28 cellular contexts compared by ENCODE assay signal in genomic region chr20:42565106-42565990, GRCh38.
"Had no signal": no experiment of that assay in that cellular context is flagged by ENCODE, and none has a peak within 500 bp of the region (broad histone marks: within the 10 kb centered on the region; RNA-seq: fewer than 3 reads in every experiment).

No MANE protein-coding gene starts in this region.

- H3K9ac ChIP-seq: KMS-11 had no signal

- DNase-seq: activated CD4-positive, alpha-beta T cell treated with anti-CD3 and anti-CD28 coated beads, Interleukin-2, amount 10 ng/mL, durations not matched to agents 24 days and 14 days; activated CD4-positive, alpha-beta T cell treated with anti-CD3 and anti-CD28 coated beads, Interleukin-2, amount 50 U/mL, for 4 hours; activated CD8-positive, alpha-beta T cell treated with anti-CD3 and anti-CD28 coated beads for 36 hours; activated gamma-delta T cell; activated naive CD4-positive, alpha-beta T cell treated with Interleukin-2 at 50 U/mL for 16 hours; activated naive CD8-positive, alpha-beta T cell treated with anti-CD3 and anti-CD28 coated beads, Interleukin-2, amount 10 ng/mL, durations not matched to agents 7 days and 5 days; activated T-cell treated with anti-CD3 and anti-CD28 coated beads, Interleukin-2, amount 50 U/mL, for 24 hours; amygdala; MM.1S; MV-4-11; NCI-H1092; NCI-H187 treated with DMSO at 0.1 percent for 48 hours; NCI-H2081; NCI-H2171 treated with DMSO at 0.1 percent for 48 hours; NCI-H2227 treated with DMSO at 0.1 percent for 48 hours; NCI-H446; NCI-H510A treated with DMSO at 0.1 percent for 48 hours; NCI-H526 treated with DMSO at 0.1 percent for 48 hours; NCI-H774; PC-3; Peyer's patch had no signal

- H3K4me1 ChIP-seq: ascending aorta, Peyer's patch, SJSA1 had no signal

- H3K4me2 ChIP-seq: KMS-11 had no signal

- H3K27me3 ChIP-seq: ascending aorta, Peyer's patch, SJSA1 had no signal

- H3K36me3 ChIP-seq: ascending aorta, cardiac muscle cell, Peyer's patch, SJSA1 had no signal

- FAIRE-seq: TTC549 had no signal

- ATAC-seq: activated CD8-positive, alpha-beta T cell treated with anti-CD3 and anti-CD28 coated beads for 36 hours; PC-3; Right ventricle myocardium inferior had no signal

- H3K27ac ChIP-seq: ascending aorta, cardiac muscle cell, KMS-11, Peyer's patch, RWPE1, SJSA1 had no signal

- H3K9me3 ChIP-seq: ascending aorta, Peyer's patch, SJSA1 had no signal

- H3K4me3 ChIP-seq: ascending aorta, cardiac muscle cell, Peyer's patch, SJSA1 had no signal
